In the genomic region with DNA sequence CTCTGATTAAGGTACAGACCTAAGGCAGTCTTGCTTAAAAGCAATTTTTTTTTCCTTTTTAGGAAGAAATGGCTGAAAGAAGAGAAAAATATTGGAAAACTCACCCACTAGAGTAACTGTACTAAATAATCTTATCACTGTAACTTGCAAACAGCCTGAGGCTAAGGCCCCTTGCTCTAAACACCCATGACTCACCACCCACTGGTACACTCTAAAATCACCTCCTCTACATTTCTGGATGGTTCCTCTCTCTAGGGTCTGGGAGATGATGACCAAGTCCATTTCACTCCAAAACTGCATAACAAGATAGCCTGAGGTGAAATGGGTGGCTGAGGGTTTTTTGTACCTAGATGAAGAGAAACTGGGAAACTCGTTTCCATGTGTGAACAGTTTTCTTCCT, we compare ENCODE assay signal across 22 cellular contexts.
"Had no signal": no experiment of that assay in that cellular context is flagged by ENCODE, and none has a peak within 500 bp of the region (broad histone marks: within the 10 kb centered on the region; RNA-seq: fewer than 3 reads in every experiment).

No MANE protein-coding gene starts in this region.

- H3K4me1 Mint-ChIP-seq: immature natural killer cell; naive thymus-derived CD4-positive, alpha-beta T cell; stimulated activated naive B cell treated with anti-CD40 and anti-IgM and Interleukin-4, amounts not matched to agents 10 μg/mL and 1 μg/mL and 100 μg/mL, for 72 hours; stimulated activated naive CD8-positive, alpha-beta T cell treated with anti-CD3 and anti-CD28 coated beads, Interleukin-15, amount 100 ng/mL, for 72 hours had no signal

- H3K36me3 Mint-ChIP-seq: immature natural killer cell; stimulated activated naive B cell treated with anti-CD40 and anti-IgM and Interleukin-4, amounts not matched to agents 10 μg/mL and 1 μg/mL and 100 μg/mL, for 72 hours had no signal

- ATAC-seq: gastroesophageal sphincter; left colon; left ventricle myocardium superior; naive thymus-derived CD4-positive, alpha-beta T cell; right lobe of liver; stimulated activated naive B cell treated with anti-CD40 and anti-IgM and Interleukin-4, amounts not matched to agents 10 μg/mL and 1 μg/mL and 100 μg/mL, for 72 hours; stimulated activated naive CD8-positive, alpha-beta T cell treated with anti-CD3 and anti-CD28 coated beads, Interleukin-15, amount 100 ng/mL, for 72 hours had no signal

- H3K27ac ChIP-seq: colonic mucosa, esophagus squamous epithelium, gastroesophageal sphincter, parathyroid adenoma, prostate gland, right lobe of liver, testis, tibial nerve had no signal

- H3K4me3 Mint-ChIP-seq: immature natural killer cell; naive thymus-derived CD4-positive, alpha-beta T cell; nephron progenitor cell; stimulated activated naive B cell treated with anti-CD40 and anti-IgM and Interleukin-4, amounts not matched to agents 10 μg/mL and 1 μg/mL and 100 μg/mL, for 72 hours; stimulated activated naive CD8-positive, alpha-beta T cell treated with anti-CD3 and anti-CD28 coated beads, Interleukin-15, amount 100 ng/mL, for 72 hours had no signal

- H3K4me3 ChIP-seq: colonic mucosa, esophagus squamous epithelium, gastroesophageal sphincter, lung, prostate gland, right lobe of liver, testis, tibial nerve had no signal

- H3K4me1 ChIP-seq: colonic mucosa, esophagus squamous epithelium, gastroesophageal sphincter, parathyroid adenoma, prostate gland, right lobe of liver, testis, tibial nerve had no signal

- DNase-seq: colonic mucosa; dermis blood vessel endothelial cell; esophagus squamous epithelium; foreskin fibroblast; glutamatergic neuron; immature natural killer cell; kidney; left colon; left ventricle myocardium superior; naive thymus-derived CD4-positive, alpha-beta T cell; nephron progenitor cell; right lobe of liver; stimulated activated CD4-positive, alpha-beta T cell treated with anti-CD3 and anti-CD28 coated beads, Interleukin-1b, Interleukin-23, amount 100 ng/mL, for 48 hours; stimulated activated CD4-positive, alpha-beta T cell treated with anti-CD3 and anti-CD28 coated beads, Interleukin-4, amount 100 ng/mL, for 24 hours; stimulated activated naive B cell treated with anti-CD40 and anti-IgM and Interleukin-4, amounts not matched to agents 10 μg/mL and 1 μg/mL and 100 μg/mL, for 72 hours; stimulated activated naive CD8-positive, alpha-beta T cell treated with anti-CD3 and anti-CD28 coated beads, Interleukin-15, amount 100 ng/mL, for 72 hours; testis had no signal

- H3K9me3 Mint-ChIP-seq: immature natural killer cell; nephron progenitor cell; stimulated activated naive B cell treated with anti-CD40 and anti-IgM and Interleukin-4, amounts not matched to agents 10 μg/mL and 1 μg/mL and 100 μg/mL, for 72 hours had no signal

- H3K27me3 Mint-ChIP-seq: stimulated activated naive B cell treated with anti-CD40 and anti-IgM and Interleukin-4, amounts not matched to agents 10 μg/mL and 1 μg/mL and 100 μg/mL, for 72 hours; stimulated activated naive CD8-positive, alpha-beta T cell treated with anti-CD3 and anti-CD28 coated beads, Interleukin-15, amount 100 ng/mL, for 72 hours had no signal

- H3K9me3 ChIP-seq: colonic mucosa, esophagus squamous epithelium, gastroesophageal sphincter, prostate gland, right lobe of liver, testis, tibial nerve had no signal

- H3K27me3 ChIP-seq: colonic mucosa, right lobe of liver, testis, tibial nerve had no signal

- H3K36me3 ChIP-seq: colonic mucosa, esophagus squamous epithelium, gastroesophageal sphincter, prostate gland, right lobe of liver, tibial nerve had no signal

- H3K27ac Mint-ChIP-seq: immature natural killer cell; naive thymus-derived CD4-positive, alpha-beta T cell; nephron progenitor cell; stimulated activated naive B cell treated with anti-CD40 and anti-IgM and Interleukin-4, amounts not matched to agents 10 μg/mL and 1 μg/mL and 100 μg/mL, for 72 hours; stimulated activated naive CD8-positive, alpha-beta T cell treated with anti-CD3 and anti-CD28 coated beads, Interleukin-15, amount 100 ng/mL, for 72 hours had no signal
